1 cellular context compared by ENCODE assay signal in the genomic region with DNA sequence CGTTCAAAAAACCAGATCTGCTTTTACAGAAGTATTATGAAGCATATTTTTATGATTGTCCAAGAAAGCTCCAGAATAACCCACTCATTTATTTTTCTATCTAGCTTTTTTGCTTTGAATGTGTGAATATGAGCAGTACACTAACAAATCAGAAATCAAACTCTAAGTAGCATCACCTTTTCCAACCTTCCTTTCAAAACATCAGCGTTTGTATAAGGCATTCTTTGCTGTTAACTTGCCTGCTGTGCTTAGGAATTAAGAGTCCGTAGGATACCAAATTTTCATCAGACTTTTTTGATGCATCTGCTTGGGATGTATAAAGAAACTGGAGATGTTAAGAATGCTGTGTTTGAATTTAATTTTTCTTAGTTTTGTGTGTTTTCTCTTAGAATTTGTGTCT.
TF ChIP-seq lines count a peak whose summit lies in the region.

No MANE protein-coding gene starts in this region.

TF ChIP-seq in GM23338, 12 proteins besides CTCF, POLR2A, EP300 and RAD21 (continued from another document):
- TF ChIP-seq EZH2phosphoT487 (IDR thresholded peaks at IDR 0.05; ENCODE audit: unreplicated experiment) (no peak), NANOG (IDR thresholded peaks at IDR 0.05; ENCODE audit: borderline replicate concordance) (no peak)
